19 cellular contexts compared by ENCODE assay signal in the genomic region with DNA sequence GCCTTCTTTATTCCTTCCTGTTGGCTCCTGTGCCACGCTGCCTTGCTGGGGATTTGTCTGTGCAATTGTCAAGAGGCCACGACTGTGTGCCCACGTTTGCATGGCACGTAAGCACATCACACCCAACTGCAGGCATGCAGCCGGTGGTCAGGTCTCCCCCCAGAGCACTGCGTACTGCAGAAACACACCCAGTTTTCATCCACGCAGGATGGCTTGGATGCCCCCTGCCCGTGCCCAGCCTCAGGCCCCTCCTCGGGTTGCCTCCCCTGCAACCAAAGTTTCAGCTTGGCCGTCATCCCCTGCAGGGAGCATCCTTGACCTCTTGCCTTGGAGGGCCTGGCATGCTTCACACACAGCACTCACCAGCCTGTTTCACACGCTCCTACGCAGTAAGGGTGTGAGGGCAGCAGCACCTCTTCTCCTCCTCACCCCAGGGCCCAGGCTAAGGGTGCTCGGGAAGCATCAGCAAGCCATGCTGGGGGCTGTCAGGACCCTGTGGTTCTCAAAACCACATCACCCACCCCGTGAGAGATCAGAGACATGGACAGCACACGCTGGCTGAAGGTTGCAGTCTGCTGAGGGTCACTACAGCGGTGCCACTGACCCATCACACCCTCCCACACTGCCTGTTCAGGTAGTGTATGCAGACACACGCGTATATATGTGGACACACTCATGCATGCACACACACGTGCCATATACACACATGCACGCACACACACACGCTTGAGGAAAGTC. TPM values are rescaled to one million over a fixed set of nuclear protein-coding genes. Genes with fewer than 3 reads are reported as not detected.
DNase-seq lines count a peak whose midpoint lies in the region; ATAC-seq and TF ChIP-seq lines count a peak whose summit lies in the region.
"Had no signal": no experiment of that assay in that cellular context is flagged by ENCODE, and none has a peak within 500 bp of the region (broad histone marks: within the 10 kb centered on the region; RNA-seq: fewer than 3 reads in every experiment).

No MANE protein-coding gene starts in this region.

- ATAC-seq in activated CD8-positive, alpha-beta T cell treated with anti-CD3 and anti-CD28 coated beads for 36 hours, result no peak
- ATAC-seq in activated CD8-positive, alpha-beta T cell treated with anti-CD3 and anti-CD28 coated beads, Interleukin-2, amount 10 ng/mL, durations not matched to agents 7 days and 5 days, result no peak
- no peak for ATAC-seq in CD4-positive, alpha-beta T cell (ENCODE audit: poor library complexity)

- H3K9me3 ChIP-seq in CD4-positive, alpha-beta T cell (ENCODE audit: control insufficient read depth, low read length), result no peaks in the 10 kb centered on the region
- no peaks in the 10 kb centered on the region for H3K9me3 ChIP-seq in colonic mucosa

- peaks cover 30% of the 10 kb centered on the region for H3K36me3 Mint-ChIP-seq in activated CD8-positive, alpha-beta T cell treated with anti-CD3 and anti-CD28 coated beads for 36 hours (ENCODE audit: low read depth)
- H3K36me3 Mint-ChIP-seq in activated CD8-positive, alpha-beta T cell treated with anti-CD3 and anti-CD28 coated beads, Interleukin-2, amount 10 ng/mL, durations not matched to agents 7 days and 5 days (ENCODE audit: low read depth), result peaks cover 36% of the 10 kb centered on the region
- peaks cover 50% of the 10 kb centered on the region for H3K36me3 Mint-ChIP-seq in CD4-positive, alpha-beta T cell (ENCODE audit: low read depth)
- peaks cover 48% of the 10 kb centered on the region for H3K36me3 Mint-ChIP-seq in activated T-helper 2 cell treated with anti-CD3 and anti-CD28 coated beads, Interferon-gamma antibody, Interleukin-2, Interleukin-4, amounts not matched to agents 10 μg/mL and 5 μg/mL and 100 μg/mL, durations not matched to agents 14 hours and 24 hours and 36 hours (ENCODE audit: low read depth)
- peaks cover 10% of the 10 kb centered on the region for H3K36me3 Mint-ChIP-seq in neural crest cell (ENCODE audit: low read depth)

- H3K4me1 ChIP-seq in colonic mucosa, result peaks cover 4% of the 10 kb centered on the region

- H3K4me1 Mint-ChIP-seq in activated CD8-positive, alpha-beta T cell treated with anti-CD3 and anti-CD28 coated beads for 36 hours (ENCODE audit: low read depth), result peaks cover 64% of the 10 kb centered on the region
- peaks cover 57% of the 10 kb centered on the region for H3K4me1 Mint-ChIP-seq in activated CD8-positive, alpha-beta T cell treated with anti-CD3 and anti-CD28 coated beads, Interleukin-2, amount 10 ng/mL, durations not matched to agents 7 days and 5 days (ENCODE audit: low read depth)
- peaks cover 62% of the 10 kb centered on the region for H3K4me1 Mint-ChIP-seq in CD4-positive, alpha-beta T cell (ENCODE audit: low read depth)
- peaks cover 50% of the 10 kb centered on the region for H3K4me1 Mint-ChIP-seq in activated T-helper 2 cell treated with anti-CD3 and anti-CD28 coated beads, Interferon-gamma antibody, Interleukin-2, Interleukin-4, amounts not matched to agents 10 μg/mL and 5 μg/mL and 100 μg/mL, durations not matched to agents 14 hours and 24 hours and 36 hours (ENCODE audit: low read depth)
- H3K4me1 Mint-ChIP-seq in neural crest cell, result peaks cover 23% of the 10 kb centered on the region

- H3K4me3 ChIP-seq in colonic mucosa, result no peak overlapping the region

- POLR2A ChIA-PET in activated CD8-positive, alpha-beta T cell treated with anti-CD3 and anti-CD28 coated beads for 36 hours (lab: Charles Lee), result no interaction called here
- POLR2A ChIA-PET in activated CD8-positive, alpha-beta T cell treated with anti-CD3 and anti-CD28 coated beads, Interleukin-2, amount 10 ng/mL, durations not matched to agents 7 days and 5 days (lab: Charles Lee), result no interaction called here
- POLR2A ChIA-PET in CD4-positive, alpha-beta T cell (lab: Charles Lee), result no interaction called here

- DNase-seq in activated CD8-positive, alpha-beta T cell treated with anti-CD3 and anti-CD28 coated beads for 36 hours, result no peak
- DNase-seq in activated CD8-positive, alpha-beta T cell treated with anti-CD3 and anti-CD28 coated beads, Interleukin-2, amount 10 ng/mL, durations not matched to agents 7 days and 5 days, result no peak
- no peak for DNase-seq in CD4-positive, alpha-beta T cell
- DNase-seq in activated T-helper 2 cell treated with anti-CD3 and anti-CD28 coated beads, Interferon-gamma antibody, Interleukin-2, Interleukin-4, amounts not matched to agents 10 μg/mL and 5 μg/mL and 100 μg/mL, durations not matched to agents 14 hours and 24 hours and 36 hours (ENCODE audit: low spot score), result no peak
- DNase-seq in neural crest cell (ENCODE audit: low read depth, low spot score) (no peak), activated gamma-delta T cell (lab: John Stamatoyannopoulos, UW) (no peak), colonic mucosa (no peak), RKO (ENCODE audit: low spot score) (no peak)
- DNase-seq: activated CD4-positive, alpha-beta T cell treated with anti-CD3 and anti-CD28 coated beads for 48 hours; activated T-cell treated with anti-CD3 and anti-CD28 coated beads, Interleukin-2, amount 50 U/mL, for 48 hours; NCI-H1694; NCI-H2171 treated with DMSO at 0.1 percent for 48 hours; NCI-H526; OCI-M1; SIG-M5; T-helper 1 cell had no signal

- H3K4me3 Mint-ChIP-seq in activated CD8-positive, alpha-beta T cell treated with anti-CD3 and anti-CD28 coated beads for 36 hours, result no peak overlapping the region
- no peak overlapping the region for H3K4me3 Mint-ChIP-seq in activated CD8-positive, alpha-beta T cell treated with anti-CD3 and anti-CD28 coated beads, Interleukin-2, amount 10 ng/mL, durations not matched to agents 7 days and 5 days
- H3K4me3 Mint-ChIP-seq in CD4-positive, alpha-beta T cell, result peak overlapping the region; percentile 38
- H3K4me3 Mint-ChIP-seq in activated T-helper 2 cell treated with anti-CD3 and anti-CD28 coated beads, Interferon-gamma antibody, Interleukin-2, Interleukin-4, amounts not matched to agents 10 μg/mL and 5 μg/mL and 100 μg/mL, durations not matched to agents 14 hours and 24 hours and 36 hours (ENCODE audit: low read depth), result peak overlapping the region; percentile 37
- peak overlapping the region; percentile 47 for H3K4me3 Mint-ChIP-seq in neural crest cell
- H3K4me3 Mint-ChIP-seq: B cell; dendritic cell treated with granulocyte-macrophage colony-stimulating factor and Interleukin-4, amounts not matched to agents 40 ng/mL and 50 ng/mL, for 4 days had no signal

- CTCF ChIA-PET in activated CD8-positive, alpha-beta T cell treated with anti-CD3 and anti-CD28 coated beads for 36 hours (lab: Charles Lee), result no interaction called here
- CTCF ChIA-PET in activated CD8-positive, alpha-beta T cell treated with anti-CD3 and anti-CD28 coated beads, Interleukin-2, amount 10 ng/mL, durations not matched to agents 7 days and 5 days (lab: Charles Lee), result no interaction called here
- CTCF ChIA-PET in CD4-positive, alpha-beta T cell (lab: Charles Lee), result no interaction called here

- H3K9ac ChIP-seq in colonic mucosa (ENCODE audit: low read depth in 2 of 2, low read length in 2 of 2), result no peak overlapping the region

- no peaks in the 10 kb centered on the region for H3K9me3 Mint-ChIP-seq in activated CD8-positive, alpha-beta T cell treated with anti-CD3 and anti-CD28 coated beads for 36 hours
- H3K9me3 Mint-ChIP-seq in activated CD8-positive, alpha-beta T cell treated with anti-CD3 and anti-CD28 coated beads, Interleukin-2, amount 10 ng/mL, durations not matched to agents 7 days and 5 days (ENCODE audit: insufficient read depth), result no peaks in the 10 kb centered on the region
- no peaks in the 10 kb centered on the region for H3K9me3 Mint-ChIP-seq in CD4-positive, alpha-beta T cell
- H3K9me3 Mint-ChIP-seq in activated T-helper 2 cell treated with anti-CD3 and anti-CD28 coated beads, Interferon-gamma antibody, Interleukin-2, Interleukin-4, amounts not matched to agents 10 μg/mL and 5 μg/mL and 100 μg/mL, durations not matched to agents 14 hours and 24 hours and 36 hours, result no peaks in the 10 kb centered on the region
- no peaks in the 10 kb centered on the region for H3K9me3 Mint-ChIP-seq in neural crest cell
- H3K9me3 Mint-ChIP-seq: dendritic cell treated with granulocyte-macrophage colony-stimulating factor and Interleukin-4, amounts not matched to agents 40 ng/mL and 50 ng/mL, for 4 days had no signal

- H3K27ac ChIP-seq in CD4-positive, alpha-beta T cell (ENCODE audit: low read depth, low read length), result no peak overlapping the region
- H3K27ac ChIP-seq in colonic mucosa, result no peak overlapping the region
- H3K27ac ChIP-seq: HL-60 had no signal

- no peaks in the 10 kb centered on the region for H3K27me3 Mint-ChIP-seq in activated CD8-positive, alpha-beta T cell treated with anti-CD3 and anti-CD28 coated beads for 36 hours
- no peaks in the 10 kb centered on the region for H3K27me3 Mint-ChIP-seq in activated CD8-positive, alpha-beta T cell treated with anti-CD3 and anti-CD28 coated beads, Interleukin-2, amount 10 ng/mL, durations not matched to agents 7 days and 5 days (ENCODE audit: low read depth)
- no peaks in the 10 kb centered on the region for H3K27me3 Mint-ChIP-seq in CD4-positive, alpha-beta T cell
- H3K27me3 Mint-ChIP-seq in activated T-helper 2 cell treated with anti-CD3 and anti-CD28 coated beads, Interferon-gamma antibody, Interleukin-2, Interleukin-4, amounts not matched to agents 10 μg/mL and 5 μg/mL and 100 μg/mL, durations not matched to agents 14 hours and 24 hours and 36 hours (ENCODE audit: low read depth), result no peaks in the 10 kb centered on the region
- H3K27me3 Mint-ChIP-seq in neural crest cell (ENCODE audit: low read depth), result no peaks in the 10 kb centered on the region
- H3K27me3 Mint-ChIP-seq: B cell; dendritic cell treated with granulocyte-macrophage colony-stimulating factor and Interleukin-4, amounts not matched to agents 40 ng/mL and 50 ng/mL, for 4 days had no signal

- intact Hi-C loops in activated CD8-positive, alpha-beta T cell treated with anti-CD3 and anti-CD28 coated beads for 36 hours (cut with micrococcal nuclease), result no loop called here
- intact Hi-C loops in CD4-positive, alpha-beta T cell (cut with DNase I, micrococcal nuclease), result loop anchor here in 1 of 2 experiments (5.0 to 10.0 kb wide), 4 partner anchors 59 to 452 kb away; a partner anchor contains a TSS
- intact Hi-C loops in activated T-helper 2 cell treated with anti-CD3 and anti-CD28 coated beads, Interferon-gamma antibody, Interleukin-2, Interleukin-4, amounts not matched to agents 10 μg/mL and 5 μg/mL and 100 μg/mL, durations not matched to agents 14 hours and 24 hours and 36 hours (cut with micrococcal nuclease), result no loop called here
- intact Hi-C loops in colonic mucosa (cut with DNase I), result no loop called here

- H3K27me3 ChIP-seq in CD4-positive, alpha-beta T cell (ENCODE audit: control insufficient read depth, insufficient read depth, low read length), result no peaks in the 10 kb centered on the region
- no peaks in the 10 kb centered on the region for H3K27me3 ChIP-seq in colonic mucosa

- H3K27ac Mint-ChIP-seq in activated CD8-positive, alpha-beta T cell treated with anti-CD3 and anti-CD28 coated beads for 36 hours, result peak overlapping the region; percentile 52
- H3K27ac Mint-ChIP-seq in activated CD8-positive, alpha-beta T cell treated with anti-CD3 and anti-CD28 coated beads, Interleukin-2, amount 10 ng/mL, durations not matched to agents 7 days and 5 days, result no peak overlapping the region
- H3K27ac Mint-ChIP-seq in CD4-positive, alpha-beta T cell, result no peak overlapping the region
- no peak overlapping the region for H3K27ac Mint-ChIP-seq in activated T-helper 2 cell treated with anti-CD3 and anti-CD28 coated beads, Interferon-gamma antibody, Interleukin-2, Interleukin-4, amounts not matched to agents 10 μg/mL and 5 μg/mL and 100 μg/mL, durations not matched to agents 14 hours and 24 hours and 36 hours
- no peak overlapping the region for H3K27ac Mint-ChIP-seq in neural crest cell (ENCODE audit: unreplicated experiment)
- H3K27ac Mint-ChIP-seq: B cell; dendritic cell treated with granulocyte-macrophage colony-stimulating factor and Interleukin-4, amounts not matched to agents 40 ng/mL and 50 ng/mL, for 4 days had no signal

- TF ChIP-seq CTCF in activated CD8-positive, alpha-beta T cell treated with anti-CD3 and anti-CD28 coated beads for 36 hours (IDR thresholded peaks at IDR 0.05), result no peak
- TF ChIP-seq CTCF in CD4-positive, alpha-beta T cell (IDR thresholded peaks at IDR 0.05), result no peak
- no peak for TF ChIP-seq CTCF in neural crest cell (conservative IDR thresholded peaks at IDR 0.05)
- no peak for TF ChIP-seq CTCF in colonic mucosa (IDR thresholded peaks at IDR 0.05)

- H3K36me3 ChIP-seq in colonic mucosa, result no peaks in the 10 kb centered on the region

RNA-seq across cellular contexts. Expression of a gene that starts 3.1 kb away (rescaled TPM):
- total RNA-seq in activated CD8-positive, alpha-beta T cell treated with anti-CD3 and anti-CD28 coated beads for 36 hours, result 10 to 100 TPM; 80.1 to 87.2 TPM
- 10 to 100 TPM; 57.9 to 60.4 TPM for total RNA-seq in activated CD8-positive, alpha-beta T cell treated with anti-CD3 and anti-CD28 coated beads, Interleukin-2, amount 10 ng/mL, durations not matched to agents 7 days and 5 days
- total RNA-seq in CD4-positive, alpha-beta T cell, result 10 to 100 TPM; 14.3 to 18.2 TPM
- 96.1 and 96.4 TPM in 2 replicates for total RNA-seq in activated T-helper 2 cell treated with anti-CD3 and anti-CD28 coated beads, Interferon-gamma antibody, Interleukin-2, Interleukin-4, amounts not matched to agents 10 μg/mL and 5 μg/mL and 100 μg/mL, durations not matched to agents 14 hours and 24 hours and 36 hours
- total RNA-seq in neural crest cell (50.8 and 53.2 TPM in 2 replicates), colonic mucosa (10 to 100 TPM; 33.0 to 56.3 TPM)

RNA-seq across cellular contexts. Expression of a gene that starts 4.7 kb away (rescaled TPM):
- total RNA-seq in activated CD8-positive, alpha-beta T cell treated with anti-CD3 and anti-CD28 coated beads for 36 hours, result 10 to 100 TPM; 32.2 to 39.1 TPM
- 10 to 100 TPM; 36.6 to 36.7 TPM for total RNA-seq in activated CD8-positive, alpha-beta T cell treated with anti-CD3 and anti-CD28 coated beads, Interleukin-2, amount 10 ng/mL, durations not matched to agents 7 days and 5 days
- total RNA-seq in CD4-positive, alpha-beta T cell, result 10 to 100 TPM; 13.1 to 17.5 TPM
- 31.6 and 39.9 TPM in 2 replicates for total RNA-seq in activated T-helper 2 cell treated with anti-CD3 and anti-CD28 coated beads, Interferon-gamma antibody, Interleukin-2, Interleukin-4, amounts not matched to agents 10 μg/mL and 5 μg/mL and 100 μg/mL, durations not matched to agents 14 hours and 24 hours and 36 hours
- total RNA-seq in neural crest cell (50.2 and 52.3 TPM in 2 replicates), colonic mucosa (10 to 100 TPM; 43.2 to 70.7 TPM)

Comparison
In these comparisons a context has a peak if more than half of its experiments do, and no peak if none do; other contexts are left out.
1. H3K4me3 Mint-ChIP-seq: peak in CD4-positive, alpha-beta T cell (single experiment), activated T-helper 2 cell treated with anti-CD3 and anti-CD28 coated beads, Interferon-gamma antibody, Interleukin-2, Interleukin-4, amounts not matched to agents 10 μg/mL and 5 μg/mL and 100 μg/mL, durations not matched to agents 14 hours and 24 hours and 36 hours (single experiment) and neural crest cell (single experiment); none in activated CD8-positive, alpha-beta T cell treated with anti-CD3 and anti-CD28 coated beads for 36 hours (single experiment) and activated CD8-positive, alpha-beta T cell treated with anti-CD3 and anti-CD28 coated beads, Interleukin-2, amount 10 ng/mL, durations not matched to agents 7 days and 5 days (single experiment).